In the genomic region with DNA sequence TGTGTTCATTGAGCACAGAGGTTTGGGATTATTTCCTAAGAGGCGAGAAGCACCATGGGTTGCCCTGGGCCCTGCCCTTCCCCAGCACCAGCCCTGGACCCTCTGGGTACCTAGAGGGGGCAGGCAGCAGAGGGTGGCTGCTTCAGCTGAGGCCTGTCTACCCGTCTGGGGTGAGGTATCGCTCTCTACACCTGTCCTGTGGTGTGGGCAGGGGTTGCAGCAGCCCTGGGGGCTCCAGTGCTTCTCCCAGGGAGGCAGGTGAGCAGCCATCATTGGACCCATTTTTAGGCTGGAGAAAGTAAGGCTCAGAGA, we compare ENCODE assay signal across 16 cellular contexts. TPM values are rescaled to one million over a fixed set of nuclear protein-coding genes. Genes with fewer than 3 reads are reported as not detected.
DNase-seq lines count a peak whose midpoint lies in the region; ATAC-seq and TF ChIP-seq lines count a peak whose summit lies in the region.
"Had no signal": no experiment of that assay in that cellular context is flagged by ENCODE, and none has a peak within 500 bp of the region (broad histone marks: within the 10 kb centered on the region; RNA-seq: fewer than 3 reads in every experiment).

No MANE protein-coding gene starts in this region.

- H3K4me3 ChIP-seq in BLaER1 (no peak overlapping the region), esophagus muscularis mucosa (no peak overlapping the region), psoas muscle (no peak overlapping the region)
- H3K4me3 ChIP-seq: MG63 had no signal

- in situ Hi-C loops in ACHN (cut with HindIII; ENCODE audit: low pct_ligation_motif_present, low pct_unique_long_range_greater_than_20kb, low sequenced_read_pairs) = no loop called here

- no peaks in the 10 kb centered on the region for H3K27me3 ChIP-seq in BLaER1
- H3K27me3 ChIP-seq in esophagus muscularis mucosa = no peaks in the 10 kb centered on the region
- H3K27me3 ChIP-seq in psoas muscle (ENCODE audit: insufficient read depth in 3 of 3, low read length in 2 of 3) = no peaks in the 10 kb centered on the region
- H3K27me3 ChIP-seq: MG63 had no signal

- intact Hi-C loops in esophagus muscularis mucosa (cut with DNase I) = no loop called here
- intact Hi-C loops in psoas muscle (cut with DNase I) = no loop called here

- peak overlapping the region; percentile 89; the same call in 1 of the 2 replicates for H3K4me2 ChIP-seq in BLaER1

- H3K27ac ChIP-seq in BLaER1 = 0 out of 2 replicates have a peak overlapping the region, but pooled peaks have one; percentile 25
- H3K27ac ChIP-seq in esophagus muscularis mucosa (replicated peaks in 1 of 4) = peak overlapping the region; percentile 63 to 82 (median 72)
- peak overlapping the region; percentile 47 for H3K27ac ChIP-seq in psoas muscle

- H3K9ac ChIP-seq in BLaER1 = no peak overlapping the region

- TF ChIP-seq CTCF in esophagus muscularis mucosa (IDR thresholded peaks at IDR 0.05) (no peak), psoas muscle (IDR thresholded peaks at IDR 0.05) (no peak)

- H3K9me3 ChIP-seq in BLaER1 (no peaks in the 10 kb centered on the region), esophagus muscularis mucosa (no peaks in the 10 kb centered on the region), psoas muscle (no peaks in the 10 kb centered on the region)
- H3K9me3 ChIP-seq: MG63 had no signal

- DNase-seq in esophagus muscularis mucosa (ENCODE audit: extremely low spot score) (no peak), psoas muscle (no peak), C1 segment of cervical spinal cord (lab: John Stamatoyannopoulos, UW) (no peak), ACHN (no peak), putamen (ENCODE audit: low spot score) (no peak)
- DNase-seq in stimulated activated CD4-positive, alpha-beta T cell treated with anti-CD3 and anti-CD28 coated beads, Interleukin-4, amount 100 ng/mL, for 1 hour = no peak
- DNase-seq: AML-193; Calu3; CD4-positive, alpha-beta memory T cell; H7; Karpas-422; NCI-H2227 treated with DMSO at 0.1 percent for 48 hours had no signal

- H3K4me1 ChIP-seq in BLaER1 (peaks cover 97% of the 10 kb centered on the region), esophagus muscularis mucosa (peaks cover 62 to 86% (median 82%) of the 10 kb centered on the region in 4 donors), psoas muscle (peaks cover 51% of the 10 kb centered on the region)

- no peak for ATAC-seq in psoas muscle
- ATAC-seq: Panc1 had no signal

- TF ChIP-seq POLR2A in esophagus muscularis mucosa (IDR thresholded peaks at IDR 0.05; ENCODE audit: low read depth) = no peak

- H3K36me3 ChIP-seq in BLaER1 (no peaks in the 10 kb centered on the region), esophagus muscularis mucosa (no peaks in the 10 kb centered on the region), psoas muscle (ENCODE audit: insufficient read depth in 1 of 2, low read depth in 1 of 2) (no peaks in the 10 kb centered on the region)
- H3K36me3 ChIP-seq: MG63 had no signal

- no CpG with 5 or more reads among the region's 3 CpGs for WGBS in esophagus muscularis mucosa
- 39 to 68% (median 48%) methylated on average over 3 of the region's 3 CpGs for WGBS in psoas muscle, 3 donors

- peaks cover 65% of the 10 kb centered on the region for H4K20me1 ChIP-seq in BLaER1

- no peak for TF ChIP-seq EP300 in Ishikawa (IDR thresholded peaks at IDR 0.05; ENCODE audit: borderline replicate concordance)
- no peak for TF ChIP-seq EP300 in esophagus muscularis mucosa (IDR thresholded peaks at IDR 0.05)

- no peak for TF ChIP-seq RAD21 in Ishikawa (IDR thresholded peaks at IDR 0.05; ENCODE audit: low read depth)

TF ChIP-seq in Ishikawa, 13 proteins besides CTCF, POLR2A, EP300 and RAD21:
- TF ChIP-seq CREB1 (IDR thresholded peaks at IDR 0.05; ENCODE audit: low read depth) (no peak), MAX (IDR thresholded peaks at IDR 0.05) (0 out of 2 replicates have a peak, but pooled peaks have one; percentile 6)

RNA-seq across cellular contexts. Expression of gene PRDM11, which starts 15.6 kb away (rescaled TPM):
- total RNA-seq in esophagus muscularis mucosa (10 to 100 TPM; 29.5 to 43.2 (median 33.5) TPM), psoas muscle (10 to 100 TPM in 1 of 4 donors, 1 to 10 TPM in 3; 5.1 to 14.2 (median 7.8) TPM)
- polyA plus RNA-seq in psoas muscle = 1 to 10 TPM; 2.3 to 7.2 (median 3.3) TPM
